Comparison of ENCODE assay signal across 1 cellular context in genomic region chr5:154850255-154851062, GRCh38.
TF ChIP-seq lines count a peak whose summit lies in the region.

TSS of gene FAXDC2 (minus strand) at chr5:154850603. CDS start at chr5:154838178, 12,425 bp downstream.

TF ChIP-seq in HepG2, 621 proteins besides CTCF, POLR2A, EP300 and RAD21 (continued from another document and continues in another):
- TF ChIP-seq TRAFD1 (CRISPR knock-in tag; IDR thresholded peaks at IDR 0.05; ENCODE audit: borderline replicate concordance): no peak
- peak; percentile 68; the same call in 1 of the 2 replicates for TF ChIP-seq ZBTB7B (CRISPR knock-in tag; IDR thresholded peaks at IDR 0.05)
- no peak for TF ChIP-seq DMTF1 (CRISPR knock-in tag; IDR thresholded peaks at IDR 0.05)
- no peak for TF ChIP-seq KLF11 (CRISPR knock-in tag; IDR thresholded peaks at IDR 0.05)
- TF ChIP-seq RNF219 (CRISPR knock-in tag; IDR thresholded peaks at IDR 0.05): no peak
- no peak for TF ChIP-seq IKZF1 (IDR thresholded peaks at IDR 0.05)
- no peak for TF ChIP-seq MEF2D (CRISPR knock-in tag; IDR thresholded peaks at IDR 0.05)
- peak; percentile 38; the same call in 1 of the 2 replicates for TF ChIP-seq ZNF441 (CRISPR knock-in tag; IDR thresholded peaks at IDR 0.05; ENCODE audit: borderline replicate concordance)
- TF ChIP-seq LCORL (IDR thresholded peaks at IDR 0.05): no peak
- peak; percentile 33; the same call in 1 of the 2 replicates for TF ChIP-seq LCORL (CRISPR knock-in tag; IDR thresholded peaks at IDR 0.05)
- no peak for TF ChIP-seq ELK4 (CRISPR knock-in tag; IDR thresholded peaks at IDR 0.05; ENCODE audit: borderline replicate concordance)
- no peak for TF ChIP-seq MBD4 (IDR thresholded peaks at IDR 0.05; ENCODE audit: borderline replicate concordance, low read length)
- no peak for TF ChIP-seq TFDP1 (CRISPR knock-in tag; IDR thresholded peaks at IDR 0.05; ENCODE audit: borderline replicate concordance)
- TF ChIP-seq ZNF780A (CRISPR knock-in tag; IDR thresholded peaks at IDR 0.05): no peak
- TF ChIP-seq KLF15 (CRISPR knock-in tag; IDR thresholded peaks at IDR 0.05; ENCODE audit: borderline replicate concordance): 0 out of 2 replicates have a peak, but pooled peaks have one; percentile 46
- no peak for TF ChIP-seq KLF6 (CRISPR knock-in tag; IDR thresholded peaks at IDR 0.05)
- peak; percentile 38; the same call in 1 of the 2 replicates for TF ChIP-seq SP4 (CRISPR knock-in tag; IDR thresholded peaks at IDR 0.05)
- TF ChIP-seq JDP2 (CRISPR knock-in tag; IDR thresholded peaks at IDR 0.05; ENCODE audit: borderline replicate concordance): no peak
- no peak for TF ChIP-seq TMF1 (CRISPR knock-in tag; IDR thresholded peaks at IDR 0.05; ENCODE audit: low read depth)
- TF ChIP-seq ZNF773 (CRISPR knock-in tag; IDR thresholded peaks at IDR 0.05; ENCODE audit: borderline replicate concordance): no peak
- TF ChIP-seq ZNF30 (CRISPR knock-in tag; IDR thresholded peaks at IDR 0.05): no peak
- TF ChIP-seq PCBP2 (optimal IDR thresholded peaks at IDR 0.05; ENCODE audit: low read depth, low read length, poor library complexity, severe bottlenecking): no peak
- no peak for TF ChIP-seq ZNF3 (CRISPR knock-in tag; IDR thresholded peaks at IDR 0.05)
- no peak; the same call in 1 of the 2 replicates for TF ChIP-seq NCOA2 (CRISPR knock-in tag; IDR thresholded peaks at IDR 0.05)
- no peak; the same call in 1 of the 2 replicates for TF ChIP-seq MXD4 (CRISPR knock-in tag; IDR thresholded peaks at IDR 0.05)
- TF ChIP-seq ZNF10 (CRISPR knock-in tag; IDR thresholded peaks at IDR 0.05; ENCODE audit: borderline replicate concordance, low read depth): no peak
- TF ChIP-seq HOXA3 (CRISPR knock-in tag; IDR thresholded peaks at IDR 0.05): peak; percentile 51; the same call in 1 of the 2 replicates
- no peak for TF ChIP-seq ZNF878 (CRISPR knock-in tag; IDR thresholded peaks at IDR 0.05)
- TF ChIP-seq ZNF660 (CRISPR knock-in tag; IDR thresholded peaks at IDR 0.05; ENCODE audit: borderline replicate concordance, low read depth): no peak
- TF ChIP-seq ZNF839 (CRISPR knock-in tag; IDR thresholded peaks at IDR 0.05; ENCODE audit: borderline replicate concordance): no peak
- TF ChIP-seq E2F1 (CRISPR knock-in tag; IDR thresholded peaks at IDR 0.05): no peak
- TF ChIP-seq ZBTB20 (CRISPR knock-in tag; IDR thresholded peaks at IDR 0.05; ENCODE audit: borderline replicate concordance, low read depth): no peak; the same call in 1 of the 2 replicates
- TF ChIP-seq PHB2 (IDR thresholded peaks at IDR 0.05; ENCODE audit: partially characterized antibody): no peak
- no peak for TF ChIP-seq ELF1 (CRISPR knock-in tag; IDR thresholded peaks at IDR 0.05)
- no peak for TF ChIP-seq KDM3A (CRISPR knock-in tag; IDR thresholded peaks at IDR 0.05; ENCODE audit: low read depth)
- peak; percentile 44; the same call in 1 of the 2 replicates for TF ChIP-seq PPARG (CRISPR knock-in tag; conservative IDR thresholded peaks at IDR 0.05)
- TF ChIP-seq HNRNPLL (IDR thresholded peaks at IDR 0.05; ENCODE audit: low read depth, low read length, poor library complexity, severe bottlenecking): no peak
- no peak for TF ChIP-seq NFE2L1 (CRISPR knock-in tag; IDR thresholded peaks at IDR 0.05; ENCODE audit: borderline replicate concordance)
- TF ChIP-seq JARID2 (CRISPR knock-in tag; IDR thresholded peaks at IDR 0.05; ENCODE audit: insufficient replicate concordance): no peak
- TF ChIP-seq KLF16 (CRISPR knock-in tag; IDR thresholded peaks at IDR 0.05): 0 out of 4 replicates have a peak, but pooled peaks of 1 of the 2 experiments have one; percentile 28
- 0 out of 2 replicates have a peak, but pooled peaks have one; percentile 37 for TF ChIP-seq ZNF414 (CRISPR knock-in tag; IDR thresholded peaks at IDR 0.05)
- no peak; the same call in 1 of the 2 replicates for TF ChIP-seq TBX2 (CRISPR knock-in tag; IDR thresholded peaks at IDR 0.05; ENCODE audit: borderline replicate concordance)
- TF ChIP-seq ASH2L (IDR thresholded peaks at IDR 0.05; ENCODE audit: insufficient read length, low read depth, low read length): peak; percentile 34
- no peak for TF ChIP-seq ZNF235 (CRISPR knock-in tag; IDR thresholded peaks at IDR 0.05; ENCODE audit: borderline replicate concordance)
- TF ChIP-seq THAP7 (CRISPR knock-in tag; IDR thresholded peaks at IDR 0.05): no peak
- TF ChIP-seq MIER3 (CRISPR knock-in tag; IDR thresholded peaks at IDR 0.05; ENCODE audit: borderline replicate concordance): no peak
- TF ChIP-seq CCDC6 (CRISPR knock-in tag; IDR thresholded peaks at IDR 0.05): no peak
- no peak for TF ChIP-seq MAFG (CRISPR knock-in tag; IDR thresholded peaks at IDR 0.05)
- peak; percentile 41; the same call in 1 of the 2 replicates for TF ChIP-seq SSRP1 (CRISPR knock-in tag; IDR thresholded peaks at IDR 0.05)
- no peak for TF ChIP-seq PRDM15 (CRISPR knock-in tag; IDR thresholded peaks at IDR 0.05)
- no peak for TF ChIP-seq ATRX (CRISPR knock-in tag; IDR thresholded peaks at IDR 0.05; ENCODE audit: borderline replicate concordance)
- TF ChIP-seq ZZZ3 (CRISPR knock-in tag; IDR thresholded peaks at IDR 0.05; ENCODE audit: borderline replicate concordance): no peak
- TF ChIP-seq CREM (IDR thresholded peaks at IDR 0.05): no peak
- no peak for TF ChIP-seq CREM (CRISPR knock-in tag; IDR thresholded peaks at IDR 0.05)
- TF ChIP-seq KMT2A (CRISPR knock-in tag; IDR thresholded peaks at IDR 0.05): 0 out of 2 replicates have a peak, but pooled peaks have one; percentile 22
- peak; percentile 59; the same call in 1 of the 2 replicates for TF ChIP-seq FOXK1 (CRISPR knock-in tag; IDR thresholded peaks at IDR 0.05; ENCODE audit: borderline replicate concordance, low read depth)
- 0 out of 2 replicates have a peak, but pooled peaks have one; percentile 30 for TF ChIP-seq ZNF335 (CRISPR knock-in tag; IDR thresholded peaks at IDR 0.05)
- peak; percentile 49; the same call in 1 of the 2 replicates for TF ChIP-seq ZNF292 (CRISPR knock-in tag; IDR thresholded peaks at IDR 0.05; ENCODE audit: borderline replicate concordance, low read depth)
- TF ChIP-seq ZNF747 (CRISPR knock-in tag; IDR thresholded peaks at IDR 0.05; ENCODE audit: borderline replicate concordance): no peak
